12 cellular contexts compared by ENCODE assay signal in the genomic region with DNA sequence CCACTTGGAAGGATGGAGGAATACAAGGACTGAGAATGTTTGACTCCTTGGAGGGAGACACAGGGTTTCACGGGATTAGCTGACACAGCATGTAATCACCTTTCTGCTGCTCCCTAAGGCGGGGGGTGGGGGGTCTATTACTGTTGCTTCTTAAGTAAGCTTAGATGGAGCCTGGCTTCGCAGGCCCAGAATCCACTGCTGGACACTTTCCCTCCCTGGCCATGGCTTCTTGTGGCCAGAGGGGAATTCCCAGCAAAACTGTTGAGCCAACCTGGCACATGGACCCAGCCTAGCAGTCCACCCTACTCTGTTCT. TPM values are rescaled to one million over a fixed set of nuclear protein-coding genes. Genes with fewer than 3 reads are reported as not detected.
DNase-seq lines count a peak whose midpoint lies in the region; ATAC-seq and TF ChIP-seq lines count a peak whose summit lies in the region.
"Had no signal": no experiment of that assay in that cellular context is flagged by ENCODE, and none has a peak within 500 bp of the region (broad histone marks: within the 10 kb centered on the region; RNA-seq: fewer than 3 reads in every experiment).

No MANE protein-coding gene starts in this region.

- DNase-seq in HCEC 1CT (peak; percentile 16), WERI-Rb-1 (peak; percentile 87), kidney tubule cell (ENCODE audit: low spot score) (peak; percentile 32), stomach (no peak), superior temporal gyrus (ENCODE audit: extremely low spot score) (no peak)
- no peak for DNase-seq in activated CD4-positive, alpha-beta T cell treated with anti-CD3 and anti-CD28 coated beads for 1 hour
- DNase-seq: activated CD8-positive, alpha-beta memory T cell treated with anti-CD3 and anti-CD28 coated beads for 24 hours; activated naive CD4-positive, alpha-beta T cell treated with anti-CD3 and anti-CD28 coated beads, Interleukin-2, amount 10 ng/mL, durations not matched to agents 7 days and 5 days; kidney had no signal

- H3K4me1 ChIP-seq in stomach, result peaks cover 0 to 41% (median 23%) of the 10 kb centered on the region in 4 donors

- no peak for TF ChIP-seq POLR2A in stomach (IDR thresholded peaks at IDR 0.05)

- TF ChIP-seq CTCF in WERI-Rb-1 (IDR thresholded peaks at IDR 0.05; ENCODE audit: low read depth, low read length) (no peak), stomach (IDR thresholded peaks at IDR 0.05) (no peak)

- H3K9me3 ChIP-seq in WERI-Rb-1 (ENCODE audit: severe bottlenecking), result no peaks in the 10 kb centered on the region
- H3K9me3 ChIP-seq in stomach, result no peaks in the 10 kb centered on the region

- ATAC-seq in HG02623 (IDR thresholded peaks at IDR 0.05; ENCODE audit: unreplicated experiment) (no peak), HG03175 (IDR thresholded peaks at IDR 0.05; ENCODE audit: unreplicated experiment) (no peak)
- ATAC-seq: esophagus mucosa had no signal

- H3K27ac ChIP-seq in WERI-Rb-1 (peak overlapping the region; percentile 98), stomach (peak overlapping the region in 4 of 5 donors; percentile 1 to 77 (median 57))

- peak overlapping the region; percentile 42 for H3K4me3 ChIP-seq in WERI-Rb-1 (ENCODE audit: low read depth, low read length)
- H3K4me3 ChIP-seq in stomach, result no peak overlapping the region

- no peaks in the 10 kb centered on the region for H3K27me3 ChIP-seq in WERI-Rb-1 (ENCODE audit: insufficient read depth, low read depth, severe bottlenecking)
- H3K27me3 ChIP-seq in stomach, result no peaks in the 10 kb centered on the region

- TF ChIP-seq EP300 in stomach (IDR thresholded peaks at IDR 0.05), result no peak

- H3K36me3 ChIP-seq in WERI-Rb-1, result no peaks in the 10 kb centered on the region
- H3K36me3 ChIP-seq in stomach, result no peaks in the 10 kb centered on the region

- intact Hi-C loops in stomach (cut with DNase I; ENCODE audit: low total_unique reads), result no loop called here

- 60 to 79% (median 75%) methylated on average over 2 to 3 of the region's 3 CpGs for WGBS in stomach, 5 donors

RNA-seq across cellular contexts. Expression of a gene that starts 55.4 kb away (rescaled TPM):
- 100 to 1,000 TPM in 3 of 5 donors, 10 to 100 TPM in 2; 89.9 to 173 (median 147) TPM for total RNA-seq in stomach
- 10 to 100 TPM; 17.9 to 26.9 (median 23.7) TPM for polyA plus RNA-seq in stomach

Comparison
In these comparisons a context has a peak if more than half of its experiments do, and no peak if none do; other contexts are left out.
1. DNase-seq: peak in HCEC 1CT (single experiment), WERI-Rb-1 (single experiment) and kidney tubule cell (single experiment); none in stomach (single experiment), activated CD4-positive, alpha-beta T cell treated with anti-CD3 and anti-CD28 coated beads for 1 hour (single experiment) and superior temporal gyrus (single experiment).